Comparison of ENCODE assay signal across 15 cellular contexts in genomic region chr15:34876640-34877039, GRCh38.
DNase-seq lines count a peak whose midpoint lies in the region; ATAC-seq and FAIRE-seq lines count a peak whose summit lies in the region.
"Had no signal": no experiment of that assay in that cellular context is flagged by ENCODE, and none has a peak within 500 bp of the region (broad histone marks: within the 10 kb centered on the region; RNA-seq: fewer than 3 reads in every experiment).

No MANE protein-coding gene starts in this region.

- no peak overlapping the region for H3K4me3 Mint-ChIP-seq in activated naive CD8-positive, alpha-beta T cell
- no peak overlapping the region for H3K4me3 Mint-ChIP-seq in activated naive CD8-positive, alpha-beta T cell treated with anti-CD3 and anti-CD28 coated beads for 36 hours
- no peak overlapping the region for H3K4me3 Mint-ChIP-seq in activated T-helper 2 cell treated with anti-CD3 and anti-CD28 coated beads, Interferon-gamma antibody, Interleukin-2, Interleukin-4, amounts not matched to agents 10 μg/mL and 5 μg/mL and 100 μg/mL, durations not matched to agents 14 hours and 24 hours and 36 hours (ENCODE audit: low read depth)
- H3K4me3 Mint-ChIP-seq: CD4-positive, alpha-beta T cell had no signal

- ATAC-seq in GM21825 (IDR thresholded peaks at IDR 0.05; ENCODE audit: unreplicated experiment): no peak

- no peaks in the 10 kb centered on the region for H3K4me1 Mint-ChIP-seq in activated naive CD8-positive, alpha-beta T cell (ENCODE audit: low read depth)
- no peaks in the 10 kb centered on the region for H3K4me1 Mint-ChIP-seq in activated naive CD8-positive, alpha-beta T cell treated with anti-CD3 and anti-CD28 coated beads for 36 hours
- H3K4me1 Mint-ChIP-seq in activated T-helper 2 cell treated with anti-CD3 and anti-CD28 coated beads, Interferon-gamma antibody, Interleukin-2, Interleukin-4, amounts not matched to agents 10 μg/mL and 5 μg/mL and 100 μg/mL, durations not matched to agents 14 hours and 24 hours and 36 hours (ENCODE audit: low read depth): peaks cover 4% of the 10 kb centered on the region

- no peaks in the 10 kb centered on the region for H3K9me3 Mint-ChIP-seq in activated naive CD8-positive, alpha-beta T cell (ENCODE audit: low read depth)
- H3K9me3 Mint-ChIP-seq in activated naive CD8-positive, alpha-beta T cell treated with anti-CD3 and anti-CD28 coated beads for 36 hours: no peaks in the 10 kb centered on the region
- peaks cover 4% of the 10 kb centered on the region for H3K9me3 Mint-ChIP-seq in activated T-helper 2 cell treated with anti-CD3 and anti-CD28 coated beads, Interferon-gamma antibody, Interleukin-2, Interleukin-4, amounts not matched to agents 10 μg/mL and 5 μg/mL and 100 μg/mL, durations not matched to agents 14 hours and 24 hours and 36 hours
- H3K9me3 Mint-ChIP-seq: CD4-positive, alpha-beta T cell had no signal

- H3K27me3 Mint-ChIP-seq in activated naive CD8-positive, alpha-beta T cell: no peaks in the 10 kb centered on the region
- no peaks in the 10 kb centered on the region for H3K27me3 Mint-ChIP-seq in activated naive CD8-positive, alpha-beta T cell treated with anti-CD3 and anti-CD28 coated beads for 36 hours
- H3K27me3 Mint-ChIP-seq in activated T-helper 2 cell treated with anti-CD3 and anti-CD28 coated beads, Interferon-gamma antibody, Interleukin-2, Interleukin-4, amounts not matched to agents 10 μg/mL and 5 μg/mL and 100 μg/mL, durations not matched to agents 14 hours and 24 hours and 36 hours (ENCODE audit: low read depth): no peaks in the 10 kb centered on the region
- H3K27me3 Mint-ChIP-seq: CD4-positive, alpha-beta T cell had no signal

- H3K36me3 Mint-ChIP-seq in activated naive CD8-positive, alpha-beta T cell: peaks cover 45% of the 10 kb centered on the region
- peaks cover 33% of the 10 kb centered on the region for H3K36me3 Mint-ChIP-seq in activated naive CD8-positive, alpha-beta T cell treated with anti-CD3 and anti-CD28 coated beads for 36 hours
- peaks cover 54% of the 10 kb centered on the region for H3K36me3 Mint-ChIP-seq in activated T-helper 2 cell treated with anti-CD3 and anti-CD28 coated beads, Interferon-gamma antibody, Interleukin-2, Interleukin-4, amounts not matched to agents 10 μg/mL and 5 μg/mL and 100 μg/mL, durations not matched to agents 14 hours and 24 hours and 36 hours (ENCODE audit: low read depth)

- no peak for DNase-seq in activated naive CD8-positive, alpha-beta T cell treated with anti-CD3 and anti-CD28 coated beads for 36 hours
- DNase-seq in activated T-helper 2 cell treated with anti-CD3 and anti-CD28 coated beads, Interferon-gamma antibody, Interleukin-2, Interleukin-4, amounts not matched to agents 10 μg/mL and 5 μg/mL and 100 μg/mL, durations not matched to agents 14 hours and 24 hours and 36 hours (ENCODE audit: low spot score): no peak
- DNase-seq in NCI-H2107 (lab: John Stamatoyannopoulos, UW) (no peak), A172 (ENCODE audit: low spot score) (no peak)
- DNase-seq: AML-193; Caco-2; CD4-positive, alpha-beta T cell; DMS153; DMS79; GDM1 had no signal

- peak; percentile 41 for FAIRE-seq in islet of Langerhans (lab: Jason Lieb, UNC)
- FAIRE-seq: GM12892, GM18507 had no signal

- H3K27ac Mint-ChIP-seq in activated naive CD8-positive, alpha-beta T cell: peak overlapping the region; percentile 36
- H3K27ac Mint-ChIP-seq in activated naive CD8-positive, alpha-beta T cell treated with anti-CD3 and anti-CD28 coated beads for 36 hours: no peak overlapping the region
- H3K27ac Mint-ChIP-seq in activated T-helper 2 cell treated with anti-CD3 and anti-CD28 coated beads, Interferon-gamma antibody, Interleukin-2, Interleukin-4, amounts not matched to agents 10 μg/mL and 5 μg/mL and 100 μg/mL, durations not matched to agents 14 hours and 24 hours and 36 hours: peak overlapping the region; percentile 14
- H3K27ac Mint-ChIP-seq: CD4-positive, alpha-beta T cell had no signal

- intact Hi-C loops in activated T-helper 2 cell treated with anti-CD3 and anti-CD28 coated beads, Interferon-gamma antibody, Interleukin-2, Interleukin-4, amounts not matched to agents 10 μg/mL and 5 μg/mL and 100 μg/mL, durations not matched to agents 14 hours and 24 hours and 36 hours (cut with micrococcal nuclease): no loop called here
